In genomic region chr7:137936509-137937201, GRCh38 we compare ENCODE assay signal across 11 cellular contexts.
A peak's percentile ranks its signal among the peaks of the same experiment; 100 is the strongest.
DNase-seq lines count a peak whose midpoint lies in the region; ATAC-seq and TF ChIP-seq lines count a peak whose summit lies in the region.
"Had no signal": no experiment of that assay in that cellular context is flagged by ENCODE, and none has a peak within 500 bp of the region (broad histone marks: within the 10 kb centered on the region; RNA-seq: fewer than 3 reads in every experiment).

No MANE protein-coding gene starts in this region.

- H3K4me1 ChIP-seq in left ventricle myocardium inferior (peaks cover 76% of the 10 kb centered on the region), breast epithelium (peaks cover 5 to 30% of the 10 kb centered on the region in 2 donors), aorta (ENCODE audit: control insufficient read depth in 1 of 2, insufficient read depth in 2 of 2, low read length in 2 of 2) (peaks cover 16 to 22% of the 10 kb centered on the region in 2 donors)

- no peak for DNase-seq in left ventricle myocardium inferior
- no peak for DNase-seq in Right ventricle myocardium inferior (ENCODE audit: missing footprints)
- DNase-seq in breast epithelium (ENCODE audit: low spot score in 2 of 2) = no peak
- DNase-seq in type B pancreatic cell (ENCODE audit: extremely low spot score, unreplicated experiment) = no peak
- no peak for DNase-seq in aorta
- no peak for DNase-seq in endothelial cell (ENCODE audit: low spot score)
- DNase-seq: activated naive CD4-positive, alpha-beta T cell treated with Interleukin-2 at 50 U/mL for 16 hours; NCI-H1694 had no signal

- no peak overlapping the region for H3K4me3 ChIP-seq in left ventricle myocardium inferior
- no peak overlapping the region for H3K4me3 ChIP-seq in breast epithelium
- no peak overlapping the region for H3K4me3 ChIP-seq in aorta (ENCODE audit: low read length in 2 of 2)

- TF ChIP-seq CTCF in left ventricle myocardium inferior (IDR thresholded peaks at IDR 0.05; ENCODE audit: borderline replicate concordance) (no peak), breast epithelium (IDR thresholded peaks at IDR 0.05) (no peak), nephron (IDR thresholded peaks at IDR 0.05; ENCODE audit: unreplicated experiment in 3 of 3) (no peak), type B pancreatic cell (conservative IDR thresholded peaks at IDR 0.05) (no peak), endothelial cell (IDR thresholded peaks at IDR 0.05; ENCODE audit: unreplicated experiment) (no peak)

- ATAC-seq in Right ventricle myocardium inferior = no peak
- ATAC-seq in aorta (ENCODE audit: low FRiP score) = no peak
- ATAC-seq in GM18519 (IDR thresholded peaks at IDR 0.05; ENCODE audit: low FRiP score, unreplicated experiment) = no peak

- H3K27me3 ChIP-seq in left ventricle myocardium inferior (ENCODE audit: low read depth) (no peaks in the 10 kb centered on the region), breast epithelium (no peaks in the 10 kb centered on the region), aorta (ENCODE audit: control insufficient read depth in 1 of 2, insufficient read depth in 2 of 2, low read length in 1 of 2) (no peaks in the 10 kb centered on the region)

- no peaks in the 10 kb centered on the region for H3K36me3 Mint-ChIP-seq in nephron (ENCODE audit: low read depth)
- H3K36me3 Mint-ChIP-seq in type B pancreatic cell = peaks cover 29% of the 10 kb centered on the region
- peaks cover 5% of the 10 kb centered on the region for H3K36me3 Mint-ChIP-seq in endothelial cell (ENCODE audit: low read depth, unreplicated experiment)

- no peaks in the 10 kb centered on the region for H3K9me3 ChIP-seq in left ventricle myocardium inferior (replicated peaks)
- H3K9me3 ChIP-seq in breast epithelium = no peaks in the 10 kb centered on the region
- no peaks in the 10 kb centered on the region for H3K9me3 ChIP-seq in aorta (ENCODE audit: control insufficient read depth, low read length)

- H3K9me3 Mint-ChIP-seq in nephron (no peaks in the 10 kb centered on the region), type B pancreatic cell (peaks cover 8% of the 10 kb centered on the region), endothelial cell (ENCODE audit: unreplicated experiment) (no peaks in the 10 kb centered on the region)

- no peaks in the 10 kb centered on the region for H3K36me3 ChIP-seq in left ventricle myocardium inferior
- H3K36me3 ChIP-seq in breast epithelium = no peaks in the 10 kb centered on the region
- H3K36me3 ChIP-seq in aorta (ENCODE audit: control insufficient read depth in 1 of 2, insufficient read depth in 2 of 2, low read length in 1 of 2) = no peaks in the 10 kb centered on the region

- H3K27ac ChIP-seq in left ventricle myocardium inferior (replicated peaks) (peak overlapping the region; percentile 43), breast epithelium (peak overlapping the region; percentile 56 to 83), aorta (ENCODE audit: low read depth in 1 of 2, low read length in 2 of 2) (peak overlapping the region in 1 of 2 donors; percentile 84)
- H3K27ac ChIP-seq: VCaP had no signal

- H3K4me3 Mint-ChIP-seq in nephron (no peak overlapping the region), type B pancreatic cell (no peak overlapping the region), endothelial cell (ENCODE audit: unreplicated experiment) (no peak overlapping the region)

- H3K27me3 Mint-ChIP-seq in nephron (ENCODE audit: low read depth) (no peaks in the 10 kb centered on the region), type B pancreatic cell (no peaks in the 10 kb centered on the region), endothelial cell (ENCODE audit: unreplicated experiment) (no peaks in the 10 kb centered on the region)

- intact Hi-C loops in left ventricle myocardium inferior (cut with micrococcal nuclease) = no loop called here
- intact Hi-C loops in Right ventricle myocardium inferior (cut with DNase I) = loop anchor here (5.0 kb wide), 1 partner anchor 56 kb away; no protein-coding TSS in a partner anchor
- intact Hi-C loops in breast epithelium (cut with DNase I; ENCODE audit: low total_unique reads) = no loop called here
- intact Hi-C loops in aorta (cut with DNase I) = no loop called here

- 15 to 21% methylated on average over 9 of the region's 9 CpGs for WGBS in aorta, 2 donors

- TF ChIP-seq POLR2A in breast epithelium (IDR thresholded peaks at IDR 0.05) = no peak

- H3K4me1 Mint-ChIP-seq in nephron = peaks cover 80% of the 10 kb centered on the region
- peaks cover 56% of the 10 kb centered on the region for H3K4me1 Mint-ChIP-seq in type B pancreatic cell (ENCODE audit: unreplicated experiment)
- H3K4me1 Mint-ChIP-seq in endothelial cell (ENCODE audit: unreplicated experiment) = peaks cover 40% of the 10 kb centered on the region

- peak overlapping the region; percentile 21 to 68 (median 40) for H3K27ac Mint-ChIP-seq in nephron
- peak overlapping the region; percentile 44 for H3K27ac Mint-ChIP-seq in type B pancreatic cell
- no peak overlapping the region for H3K27ac Mint-ChIP-seq in endothelial cell (ENCODE audit: unreplicated experiment)
